ENCODE assay signal across 14 cellular contexts in the genomic region with DNA sequence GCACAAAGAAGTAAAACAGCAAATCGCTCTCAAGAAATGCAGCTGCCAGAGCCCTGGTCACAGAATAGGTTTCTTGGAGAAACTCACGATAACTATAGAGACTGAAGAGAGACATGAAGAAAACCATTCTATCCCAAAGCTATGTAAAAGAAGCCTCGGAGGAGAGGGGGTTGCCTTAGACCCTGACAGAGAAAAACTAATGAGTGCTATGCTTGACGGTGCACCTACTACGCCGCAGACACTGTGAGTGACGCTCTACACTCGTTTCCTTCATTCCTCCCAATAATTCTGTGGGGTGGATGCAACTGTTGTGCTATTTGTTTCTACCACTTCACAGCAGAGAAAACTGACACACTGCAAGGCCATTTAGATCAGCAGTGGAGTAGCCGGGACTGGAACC.
A peak's percentile ranks its signal among the peaks of the same experiment; 100 is the strongest.
DNase-seq lines count a peak whose midpoint lies in the region; ATAC-seq and TF ChIP-seq lines count a peak whose summit lies in the region.
"Had no signal": no experiment of that assay in that cellular context is flagged by ENCODE, and none has a peak within 500 bp of the region (broad histone marks: within the 10 kb centered on the region; RNA-seq: fewer than 3 reads in every experiment).

No MANE protein-coding gene starts in this region.

- no peaks in the 10 kb centered on the region for H3K9me3 Mint-ChIP-seq in activated CD4-positive, alpha-beta T cell treated with anti-CD3 and anti-CD28 coated beads for 36 hours (ENCODE audit: low read depth)
- no peaks in the 10 kb centered on the region for H3K9me3 Mint-ChIP-seq in T-helper 1 cell treated with Interleukin-12 subunit alpha and Interleukin-12 subunit beta and Interleukin-4 antibody, amounts not matched to agents 30 μg/mL and 1 μg/mL, for 36 hours
- H3K9me3 Mint-ChIP-seq in endothelial cell (ENCODE audit: unreplicated experiment), result no peaks in the 10 kb centered on the region
- H3K9me3 Mint-ChIP-seq in stimulated activated effector memory CD8-positive, alpha-beta T cell treated with anti-CD3 and anti-CD28 coated beads, Interleukin-12 subunit alpha, Interleukin-12 subunit beta, amount 100 ng/mL, for 72 hours, result no peaks in the 10 kb centered on the region

- TF ChIP-seq CTCF in endothelial cell (IDR thresholded peaks at IDR 0.05; ENCODE audit: unreplicated experiment), result no peak

- peak; percentile 45 for DNase-seq in activated CD4-positive, alpha-beta T cell treated with anti-CD3 and anti-CD28 coated beads for 36 hours
- no peak for DNase-seq in activated CD4-positive, alpha-beta T cell treated with anti-CD3 and anti-CD28 coated beads, Interleukin-2, amount 50 U/mL, for 4 hours
- DNase-seq in endothelial cell (ENCODE audit: low spot score) (no peak), NCI-H1092 treated with DMSO at 0.1 percent for 48 hours (lab: John Stamatoyannopoulos, UW) (no peak), dedifferentiated amniotic fluid mesenchymal stem cell (ENCODE audit: extremely low spot score) (no peak)
- no peak for DNase-seq in stimulated activated effector memory CD8-positive, alpha-beta T cell treated with anti-CD3 and anti-CD28 coated beads, Interleukin-12 subunit alpha, Interleukin-12 subunit beta, amount 100 ng/mL, for 72 hours (ENCODE audit: low spot score in 2 of 2)
- DNase-seq: 8988T; NCI-H1105 treated with DMSO at 0.1 percent for 48 hours; NCI-H524; posterior cingulate gyrus; SHP77; stimulated activated CD4-positive, alpha-beta T cell treated with anti-CD3 and anti-CD28 coated beads, Interleukin-2, amount 100 ng/mL, for 48 hours had no signal

- ATAC-seq in activated CD4-positive, alpha-beta T cell treated with anti-CD3 and anti-CD28 coated beads for 36 hours, result peak; percentile 24
- no peak for ATAC-seq in stimulated activated effector memory CD8-positive, alpha-beta T cell treated with anti-CD3 and anti-CD28 coated beads, Interleukin-12 subunit alpha, Interleukin-12 subunit beta, amount 100 ng/mL, for 72 hours
- no peak for ATAC-seq in HG03039 (IDR thresholded peaks at IDR 0.05; ENCODE audit: unreplicated experiment)

- no peaks in the 10 kb centered on the region for H3K27me3 Mint-ChIP-seq in activated CD4-positive, alpha-beta T cell treated with anti-CD3 and anti-CD28 coated beads for 36 hours
- H3K27me3 Mint-ChIP-seq in T-helper 1 cell treated with Interleukin-12 subunit alpha and Interleukin-12 subunit beta and Interleukin-4 antibody, amounts not matched to agents 30 μg/mL and 1 μg/mL, for 36 hours (ENCODE audit: low read depth), result no peaks in the 10 kb centered on the region
- H3K27me3 Mint-ChIP-seq in endothelial cell (ENCODE audit: unreplicated experiment), result peaks cover 16% of the 10 kb centered on the region

- peak overlapping the region; percentile 99 for H3K27ac Mint-ChIP-seq in activated CD4-positive, alpha-beta T cell treated with anti-CD3 and anti-CD28 coated beads for 36 hours
- peak overlapping the region; percentile 90 for H3K27ac Mint-ChIP-seq in T-helper 1 cell treated with Interleukin-12 subunit alpha and Interleukin-12 subunit beta and Interleukin-4 antibody, amounts not matched to agents 30 μg/mL and 1 μg/mL, for 36 hours
- peak overlapping the region; percentile 51 for H3K27ac Mint-ChIP-seq in endothelial cell (ENCODE audit: unreplicated experiment)
- peak overlapping the region; percentile 96 for H3K27ac Mint-ChIP-seq in stimulated activated effector memory CD8-positive, alpha-beta T cell treated with anti-CD3 and anti-CD28 coated beads, Interleukin-12 subunit alpha, Interleukin-12 subunit beta, amount 100 ng/mL, for 72 hours

- H3K36me3 Mint-ChIP-seq in activated CD4-positive, alpha-beta T cell treated with anti-CD3 and anti-CD28 coated beads for 36 hours (ENCODE audit: low read depth), result peaks cover 96% of the 10 kb centered on the region
- peaks cover 96% of the 10 kb centered on the region for H3K36me3 Mint-ChIP-seq in T-helper 1 cell treated with Interleukin-12 subunit alpha and Interleukin-12 subunit beta and Interleukin-4 antibody, amounts not matched to agents 30 μg/mL and 1 μg/mL, for 36 hours (ENCODE audit: low read depth)
- peaks cover 81% of the 10 kb centered on the region for H3K36me3 Mint-ChIP-seq in endothelial cell (ENCODE audit: low read depth, unreplicated experiment)
- peaks cover 100% of the 10 kb centered on the region for H3K36me3 Mint-ChIP-seq in stimulated activated effector memory CD8-positive, alpha-beta T cell treated with anti-CD3 and anti-CD28 coated beads, Interleukin-12 subunit alpha, Interleukin-12 subunit beta, amount 100 ng/mL, for 72 hours

- POLR2A ChIA-PET in activated CD4-positive, alpha-beta T cell treated with anti-CD3 and anti-CD28 coated beads for 36 hours (lab: Charles Lee), result interaction anchor here (1.4 to 1.8 kb wide), 3 partner anchors 14 to 43 kb away, joined by 3 to 6 read pairs (median 5); no protein-coding TSS in a partner anchor

- intact Hi-C loops in activated CD4-positive, alpha-beta T cell treated with anti-CD3 and anti-CD28 coated beads for 36 hours (cut with DNase I, micrococcal nuclease), result loop anchor here in 1 of 2 experiments (2.0 to 10.0 kb wide), 2 partner anchors 43 to 369 kb away; no protein-coding TSS in a partner anchor

- peaks cover 98% of the 10 kb centered on the region for H3K4me1 Mint-ChIP-seq in activated CD4-positive, alpha-beta T cell treated with anti-CD3 and anti-CD28 coated beads for 36 hours
- H3K4me1 Mint-ChIP-seq in T-helper 1 cell treated with Interleukin-12 subunit alpha and Interleukin-12 subunit beta and Interleukin-4 antibody, amounts not matched to agents 30 μg/mL and 1 μg/mL, for 36 hours (ENCODE audit: low read depth), result peaks cover 94% of the 10 kb centered on the region
- peaks cover 56% of the 10 kb centered on the region for H3K4me1 Mint-ChIP-seq in endothelial cell (ENCODE audit: unreplicated experiment)
- peaks cover 99% of the 10 kb centered on the region for H3K4me1 Mint-ChIP-seq in stimulated activated effector memory CD8-positive, alpha-beta T cell treated with anti-CD3 and anti-CD28 coated beads, Interleukin-12 subunit alpha, Interleukin-12 subunit beta, amount 100 ng/mL, for 72 hours

- CTCF ChIA-PET in activated CD4-positive, alpha-beta T cell treated with anti-CD3 and anti-CD28 coated beads for 36 hours (lab: Charles Lee), result interaction anchor here (0.5 to 6.0 kb wide), 19 partner anchors 9 to 308 kb away, joined by 3 to 34 read pairs (median 4); no protein-coding TSS in a partner anchor

- peak overlapping the region; percentile 59 for H3K4me3 Mint-ChIP-seq in activated CD4-positive, alpha-beta T cell treated with anti-CD3 and anti-CD28 coated beads for 36 hours
- H3K4me3 Mint-ChIP-seq in T-helper 1 cell treated with Interleukin-12 subunit alpha and Interleukin-12 subunit beta and Interleukin-4 antibody, amounts not matched to agents 30 μg/mL and 1 μg/mL, for 36 hours, result peak overlapping the region; percentile 84
- no peak overlapping the region for H3K4me3 Mint-ChIP-seq in endothelial cell (ENCODE audit: unreplicated experiment)
- peak overlapping the region; percentile 71 for H3K4me3 Mint-ChIP-seq in stimulated activated effector memory CD8-positive, alpha-beta T cell treated with anti-CD3 and anti-CD28 coated beads, Interleukin-12 subunit alpha, Interleukin-12 subunit beta, amount 100 ng/mL, for 72 hours
